ENCODE assay signal across 9 cellular contexts in genomic region chr12:116735951-116736599, GRCh38. TPM values are rescaled to one million over a fixed set of nuclear protein-coding genes. Genes with fewer than 3 reads are reported as not detected.
DNase-seq lines count a peak whose midpoint lies in the region; ATAC-seq and TF ChIP-seq lines count a peak whose summit lies in the region.
"Had no signal": no experiment of that assay in that cellular context is flagged by ENCODE, and none has a peak within 500 bp of the region (broad histone marks: within the 10 kb centered on the region; RNA-seq: fewer than 3 reads in every experiment).

No MANE protein-coding gene starts in this region.

- no peaks in the 10 kb centered on the region for H3K27me3 ChIP-seq in transverse colon

- TF ChIP-seq EP300 in transverse colon (IDR thresholded peaks at IDR 0.05; ENCODE audit: low read depth): no peak

- WGBS in transverse colon (ENCODE audit: low coverage in 1 of 2), 2 donors: 32 to 56% methylated on average over 7 to 9 of the region's 9 CpGs

- in situ Hi-C loops in transverse colon (cut with MboI; ENCODE audit: low pct_ligation_motif_present in 1 of 4, low pct_unique_long_range_greater_than_20kb in 1 of 4, low sequenced_read_pairs in 3 of 4): loop anchor here in 1 of 4 donors (10.0 kb wide), 1 partner anchor 89 kb away; no protein-coding TSS in a partner anchor

- DNase-seq in activated naive CD4-positive, alpha-beta T cell treated with anti-CD3 and anti-CD28 coated beads, Interleukin-2, amount 10 ng/mL, durations not matched to agents 7 days and 5 days: no peak
- DNase-seq in activated naive CD4-positive, alpha-beta T cell treated with Interleukin-2 at 50 U/mL for 16 hours: no peak
- no peak for DNase-seq in activated CD8-positive, alpha-beta T cell treated with anti-CD3 and anti-CD28 coated beads for 36 hours
- peak; percentile 32 to 66 for DNase-seq in left colon
- DNase-seq in transverse colon: peak; percentile 43
- DNase-seq in AG08395 (ENCODE audit: low spot score): no peak
- DNase-seq in cerebellar cortex (ENCODE audit: low spot score): no peak

- H3K27ac Mint-ChIP-seq in activated naive CD4-positive, alpha-beta T cell treated with anti-CD3 and anti-CD28 coated beads, Interleukin-2, amount 10 ng/mL, durations not matched to agents 7 days and 5 days: peak overlapping the region; percentile 17
- no peak overlapping the region for H3K27ac Mint-ChIP-seq in activated CD8-positive, alpha-beta T cell treated with anti-CD3 and anti-CD28 coated beads for 36 hours

- peaks cover 40% of the 10 kb centered on the region for H3K4me1 Mint-ChIP-seq in activated naive CD4-positive, alpha-beta T cell treated with anti-CD3 and anti-CD28 coated beads, Interleukin-2, amount 10 ng/mL, durations not matched to agents 7 days and 5 days
- peaks cover 31% of the 10 kb centered on the region for H3K4me1 Mint-ChIP-seq in activated CD8-positive, alpha-beta T cell treated with anti-CD3 and anti-CD28 coated beads for 36 hours (ENCODE audit: low read depth)

- no peak for TF ChIP-seq POLR2A in transverse colon (IDR thresholded peaks at IDR 0.05)

- no peaks in the 10 kb centered on the region for H3K9me3 ChIP-seq in transverse colon

- POLR2A ChIA-PET in activated CD8-positive, alpha-beta T cell treated with anti-CD3 and anti-CD28 coated beads for 36 hours (lab: Charles Lee): no interaction called here

- H3K4me1 ChIP-seq in transverse colon: peaks cover 4 to 19% (median 14%) of the 10 kb centered on the region in 4 donors

- peak overlapping the region; percentile 84 for H3K4me3 Mint-ChIP-seq in activated naive CD4-positive, alpha-beta T cell treated with anti-CD3 and anti-CD28 coated beads, Interleukin-2, amount 10 ng/mL, durations not matched to agents 7 days and 5 days
- peak overlapping the region; percentile 91 for H3K4me3 Mint-ChIP-seq in activated CD8-positive, alpha-beta T cell treated with anti-CD3 and anti-CD28 coated beads for 36 hours

- H3K9me3 Mint-ChIP-seq in activated naive CD4-positive, alpha-beta T cell treated with anti-CD3 and anti-CD28 coated beads, Interleukin-2, amount 10 ng/mL, durations not matched to agents 7 days and 5 days: no peaks in the 10 kb centered on the region
- no peaks in the 10 kb centered on the region for H3K9me3 Mint-ChIP-seq in activated CD8-positive, alpha-beta T cell treated with anti-CD3 and anti-CD28 coated beads for 36 hours

- no peak for TF ChIP-seq CTCF in activated CD8-positive, alpha-beta T cell treated with anti-CD3 and anti-CD28 coated beads for 36 hours (IDR thresholded peaks at IDR 0.05)
- no peak for TF ChIP-seq CTCF in transverse colon (IDR thresholded peaks at IDR 0.05)

- peaks cover 0 to 13% (median 0%) of the 10 kb centered on the region in 4 donors for H3K36me3 ChIP-seq in transverse colon

- intact Hi-C loops in activated CD8-positive, alpha-beta T cell treated with anti-CD3 and anti-CD28 coated beads for 36 hours (cut with micrococcal nuclease): loop anchor here (5.0 to 10.0 kb wide), 3 partner anchors 81 to 399 kb away; no protein-coding TSS in a partner anchor
- intact Hi-C loops in left colon (cut with DNase I, micrococcal nuclease): no loop called here
- intact Hi-C loops in transverse colon (cut with DNase I; ENCODE audit: low total_unique reads): loop anchor here (5.0 kb wide), 1 partner anchor 81 kb away; no protein-coding TSS in a partner anchor

- CTCF ChIA-PET in activated naive CD4-positive, alpha-beta T cell treated with anti-CD3 and anti-CD28 coated beads, Interleukin-2, amount 10 ng/mL, durations not matched to agents 7 days and 5 days (lab: Charles Lee): interaction anchor here (0.9 kb wide), 1 partner anchor 12 kb away, joined by 3 read pairs; no protein-coding TSS in a partner anchor
- CTCF ChIA-PET in activated CD8-positive, alpha-beta T cell treated with anti-CD3 and anti-CD28 coated beads for 36 hours (lab: Charles Lee): no interaction called here

- no peaks in the 10 kb centered on the region for H3K27me3 Mint-ChIP-seq in activated naive CD4-positive, alpha-beta T cell treated with anti-CD3 and anti-CD28 coated beads, Interleukin-2, amount 10 ng/mL, durations not matched to agents 7 days and 5 days
- H3K27me3 Mint-ChIP-seq in activated CD8-positive, alpha-beta T cell treated with anti-CD3 and anti-CD28 coated beads for 36 hours: no peaks in the 10 kb centered on the region

- peak overlapping the region; percentile 83 to 91 (median 86) for H3K27ac ChIP-seq in transverse colon
- H3K27ac ChIP-seq: HL-60 had no signal

- ATAC-seq in activated CD8-positive, alpha-beta T cell treated with anti-CD3 and anti-CD28 coated beads for 36 hours: no peak
- ATAC-seq in left colon: peak; percentile 57
- ATAC-seq in HG03354 (IDR thresholded peaks at IDR 0.05; ENCODE audit: poor library complexity, severe bottlenecking, unreplicated experiment): no peak

- H3K4me3 ChIP-seq in transverse colon: peak overlapping the region in 3 of 4 donors; percentile 83 to 100 (median 85)

- peaks cover 15% of the 10 kb centered on the region for H3K36me3 Mint-ChIP-seq in activated naive CD4-positive, alpha-beta T cell treated with anti-CD3 and anti-CD28 coated beads, Interleukin-2, amount 10 ng/mL, durations not matched to agents 7 days and 5 days
- peaks cover 19% of the 10 kb centered on the region for H3K36me3 Mint-ChIP-seq in activated CD8-positive, alpha-beta T cell treated with anti-CD3 and anti-CD28 coated beads for 36 hours (ENCODE audit: low read depth)

RNA-seq across cellular contexts. Expression of gene SPRING1, which starts 1.8 kb away (rescaled TPM):
- total RNA-seq in activated CD8-positive, alpha-beta T cell treated with anti-CD3 and anti-CD28 coated beads for 36 hours: 10 to 100 TPM; 16.0 to 17.2 TPM
- total RNA-seq in left colon: 10 to 100 TPM; 55.9 to 58.5 TPM
- total RNA-seq in transverse colon: 10 to 100 TPM; 22.3 to 40.3 (median 35.1) TPM

RNA-seq across cellular contexts. Expression of gene RNFT2, which starts 2.0 kb away (rescaled TPM):
- 10 to 100 TPM; 10.7 to 11.6 TPM for total RNA-seq in activated CD8-positive, alpha-beta T cell treated with anti-CD3 and anti-CD28 coated beads for 36 hours
- total RNA-seq in left colon: 1 to 10 TPM; 2.3 to 2.8 TPM
- total RNA-seq in transverse colon: 1 to 10 TPM in 1 of 4 donors, under 1 TPM in 2, not detected in 1; 0.20 to 1.1 (median 0.68) TPM

Comparison
In these comparisons a context has a peak if more than half of its experiments do, and no peak if none do; other contexts are left out.
1. DNase-seq: peak in left colon (2 of 2) and transverse colon (single experiment); none in activated naive CD4-positive, alpha-beta T cell treated with anti-CD3 and anti-CD28 coated beads, Interleukin-2, amount 10 ng/mL, durations not matched to agents 7 days and 5 days (single experiment), activated naive CD4-positive, alpha-beta T cell treated with Interleukin-2 at 50 U/mL for 16 hours (single experiment), activated CD8-positive, alpha-beta T cell treated with anti-CD3 and anti-CD28 coated beads for 36 hours (single experiment), AG08395 (single experiment) and cerebellar cortex (single experiment).
2. intact Hi-C loops: an anchor here in activated CD8-positive, alpha-beta T cell treated with anti-CD3 and anti-CD28 coated beads for 36 hours (5.0 to 10.0 kb wide) and transverse colon (5.0 kb wide); none called in left colon.